21 cellular contexts compared by ENCODE assay signal in the genomic region with DNA sequence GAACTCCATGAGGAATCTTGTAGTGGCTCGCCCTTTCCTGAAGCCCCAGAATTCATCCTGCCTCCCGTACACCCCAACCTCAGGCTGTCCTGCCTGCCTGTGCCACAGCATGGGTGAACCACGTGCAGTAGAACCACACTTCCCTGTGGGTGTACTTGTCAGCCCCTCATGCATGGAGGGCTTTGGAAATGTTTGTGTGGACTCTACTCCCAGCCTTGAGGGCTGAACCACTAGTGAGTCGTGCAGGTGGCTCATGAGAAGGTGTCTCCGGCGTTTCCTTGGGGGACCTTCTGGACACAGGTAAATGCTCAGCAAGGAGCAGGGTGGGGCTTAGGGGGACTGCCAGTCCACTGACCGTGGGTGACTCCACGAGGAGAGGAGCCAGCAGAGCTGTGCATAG. TPM values are rescaled to one million over a fixed set of nuclear protein-coding genes. Genes with fewer than 3 reads are reported as not detected.
DNase-seq lines count a peak whose midpoint lies in the region; ATAC-seq and TF ChIP-seq lines count a peak whose summit lies in the region.
"Had no signal": no experiment of that assay in that cellular context is flagged by ENCODE, and none has a peak within 500 bp of the region (broad histone marks: within the 10 kb centered on the region; RNA-seq: fewer than 3 reads in every experiment).

No MANE protein-coding gene starts in this region.

- no peaks in the 10 kb centered on the region for H3K9me2 ChIP-seq in OCI-LY7 (ENCODE audit: insufficient read depth, low read length)

- no peaks in the 10 kb centered on the region for H3K36me3 Mint-ChIP-seq in WTC11

- no peaks in the 10 kb centered on the region for H3K79me2 ChIP-seq in OCI-LY7 (ENCODE audit: insufficient read depth, low read depth, low read length)

- peaks cover 8% of the 10 kb centered on the region; the same call in 1 of the 2 replicates for H3K4me1 Mint-ChIP-seq in WTC11
- H3K4me1 Mint-ChIP-seq: H9 had no signal

- DNase-seq in left ventricle myocardium inferior (no peak), left cardiac atrium (no peak), WTC11 (ENCODE audit: low spot score) (no peak), germinal center (ENCODE audit: low spot score) (peak; percentile 1), DMS53 (lab: John Stamatoyannopoulos, UW) (no peak), OCI-LY7 (ENCODE audit: low spot score) (no peak)
- DNase-seq: activated effector memory CD4-positive, alpha-beta T cell treated with anti-CD3 and anti-CD28 coated beads, Interleukin-2, amount 50 U/mL, for 16 hours; caudate nucleus; cortex of kidney; effector memory CD8-positive, alpha-beta T cell; H9; left lung; NCI-H2081; NCI-H526; SHP77 treated with DMSO at 0.1 percent for 48 hours; spleen; stimulated activated CD8-positive, alpha-beta memory T cell treated with anti-CD3 and anti-CD28 coated beads, Interleukin-4, amount 100 ng/mL, for 48 hours; T1000; thyroid gland had no signal

- TF ChIP-seq CTCF in left ventricle myocardium inferior (IDR thresholded peaks at IDR 0.05; ENCODE audit: borderline replicate concordance) (no peak), WTC11 (IDR thresholded peaks at IDR 0.05) (no peak), OCI-LY7 (conservative IDR thresholded peaks at IDR 0.05; ENCODE audit: low read length) (no peak)

- H3K27ac Mint-ChIP-seq in WTC11 = peak overlapping the region; percentile 42; the same call in 1 of the 2 replicates
- H3K27ac Mint-ChIP-seq: H9 had no signal

- no peak overlapping the region for H3K4me2 ChIP-seq in OCI-LY7 (ENCODE audit: low read length)

- CTCF ChIA-PET in WTC11 (lab: Charles Lee) (no interaction called here), OCI-LY7 (lab: Charles Lee; ENCODE audit: unreplicated experiment) (no interaction called here)

- H3K36me3 ChIP-seq in left ventricle myocardium inferior (no peaks in the 10 kb centered on the region), OCI-LY7 (ENCODE audit: insufficient read depth, low read length) (no peaks in the 10 kb centered on the region)
- H3K36me3 ChIP-seq: left lung, neutrophil, spleen, thyroid gland had no signal

- no peaks in the 10 kb centered on the region for H4K20me1 ChIP-seq in OCI-LY7 (ENCODE audit: insufficient read depth, low read length)

- H3K4me3 ChIP-seq in left ventricle myocardium inferior = no peak overlapping the region
- H3K4me3 ChIP-seq in OCI-LY7 (ENCODE audit: low read depth, low read length, poor library complexity, severe bottlenecking) = no peak overlapping the region
- H3K4me3 ChIP-seq: left lung, spleen, thyroid gland had no signal

- POLR2A ChIA-PET in WTC11 (lab: Charles Lee) (no interaction called here), OCI-LY7 (lab: Charles Lee) (no interaction called here)

- H3K4me1 ChIP-seq in left ventricle myocardium inferior (peaks cover 9% of the 10 kb centered on the region), OCI-LY7 (ENCODE audit: insufficient read depth, low read length, poor library complexity, severe bottlenecking) (no peaks in the 10 kb centered on the region)
- H3K4me1 ChIP-seq: left lung, thyroid gland had no signal

- H3K27me3 ChIP-seq in left ventricle myocardium inferior (ENCODE audit: low read depth) = peaks cover 5% of the 10 kb centered on the region
- H3K27me3 ChIP-seq: left lung, neutrophil, thyroid gland had no signal

- no peaks in the 10 kb centered on the region for H3K27me3 Mint-ChIP-seq in WTC11 (ENCODE audit: low read depth)

- peaks cover 7% of the 10 kb centered on the region; the same call in 1 of the 2 replicates for H3K9me3 Mint-ChIP-seq in WTC11
- H3K9me3 Mint-ChIP-seq: effector memory CD8-positive, alpha-beta T cell; H9 had no signal

- intact Hi-C loops in left ventricle myocardium inferior (cut with micrococcal nuclease) = no loop called here
- intact Hi-C loops in left cardiac atrium (cut with DNase I) = no loop called here
- intact Hi-C loops in OCI-LY7 (cut with micrococcal nuclease; ENCODE audit: unreplicated experiment) = no loop called here

- H3K27ac ChIP-seq in left ventricle myocardium inferior (replicated peaks) (peak overlapping the region; percentile 19), OCI-LY7 (ENCODE audit: low read depth, low read length, poor library complexity, severe bottlenecking) (no peak overlapping the region)
- H3K27ac ChIP-seq: left lung, neutrophil, spleen, thyroid gland had no signal

- H2AFZ ChIP-seq in OCI-LY7 (ENCODE audit: low read length) = no peak overlapping the region

- BruUV-seq in OCI-LY7 (replicated peaks; lab: Mats Ljungman, UMichigan) = no TSS peak

- ATAC-seq in left cardiac atrium (no peak), WTC11 (no peak), GM19328 (IDR thresholded peaks at IDR 0.05; ENCODE audit: unreplicated experiment) (no peak)
- ATAC-seq: effector memory CD8-positive, alpha-beta T cell had no signal

- H3K9me3 ChIP-seq in left ventricle myocardium inferior (replicated peaks) = no peaks in the 10 kb centered on the region
- H3K9me3 ChIP-seq in OCI-LY7 (ENCODE audit: low read length) = no peaks in the 10 kb centered on the region
- H3K9me3 ChIP-seq: left lung, neutrophil, spleen, thyroid gland had no signal

- no peak overlapping the region for H3K4me3 Mint-ChIP-seq in WTC11
- H3K4me3 Mint-ChIP-seq: effector memory CD8-positive, alpha-beta T cell; H9 had no signal

TF ChIP-seq in WTC11, 78 proteins besides CTCF, POLR2A, EP300 and RAD21 (continues in another document):
- TF ChIP-seq, protein P1, sequence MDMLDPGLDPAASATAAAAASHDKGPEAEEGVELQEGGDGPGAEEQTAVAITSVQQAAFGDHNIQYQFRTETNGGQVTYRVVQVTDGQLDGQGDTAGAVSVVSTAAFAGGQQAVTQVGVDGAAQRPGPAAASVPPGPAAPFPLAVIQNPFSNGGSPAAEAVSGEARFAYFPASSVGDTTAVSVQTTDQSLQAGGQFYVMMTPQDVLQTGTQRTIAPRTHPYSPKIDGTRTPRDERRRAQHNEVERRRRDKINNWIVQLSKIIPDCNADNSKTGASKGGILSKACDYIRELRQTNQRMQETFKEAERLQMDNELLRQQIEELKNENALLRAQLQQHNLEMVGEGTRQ (CRISPR knock-in tag; IDR thresholded peaks at IDR 0.05) = no peak
- no peak for TF ChIP-seq HMGA2 (CRISPR knock-in tag; IDR thresholded peaks at IDR 0.05)
- TF ChIP-seq FOXP1 (CRISPR knock-in tag; IDR thresholded peaks at IDR 0.05; ENCODE audit: borderline replicate concordance) = no peak
- TF ChIP-seq ATF1 (CRISPR knock-in tag; IDR thresholded peaks at IDR 0.05) = no peak
- TF ChIP-seq EMX1 (CRISPR knock-in tag; IDR thresholded peaks at IDR 0.05) = no peak
- no peak for TF ChIP-seq GTF2I (CRISPR knock-in tag; conservative IDR thresholded peaks at IDR 0.05)
- no peak for TF ChIP-seq MXD4 (CRISPR knock-in tag; IDR thresholded peaks at IDR 0.05; ENCODE audit: borderline replicate concordance)
- TF ChIP-seq, protein P2, sequence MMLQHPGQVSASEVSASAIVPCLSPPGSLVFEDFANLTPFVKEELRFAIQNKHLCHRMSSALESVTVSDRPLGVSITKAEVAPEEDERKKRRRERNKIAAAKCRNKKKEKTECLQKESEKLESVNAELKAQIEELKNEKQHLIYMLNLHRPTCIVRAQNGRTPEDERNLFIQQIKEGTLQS (CRISPR knock-in tag; conservative IDR thresholded peaks at IDR 0.05) = no peak
- TF ChIP-seq CREM (CRISPR knock-in tag; IDR thresholded peaks at IDR 0.05) = no peak
- TF ChIP-seq, protein P3, sequence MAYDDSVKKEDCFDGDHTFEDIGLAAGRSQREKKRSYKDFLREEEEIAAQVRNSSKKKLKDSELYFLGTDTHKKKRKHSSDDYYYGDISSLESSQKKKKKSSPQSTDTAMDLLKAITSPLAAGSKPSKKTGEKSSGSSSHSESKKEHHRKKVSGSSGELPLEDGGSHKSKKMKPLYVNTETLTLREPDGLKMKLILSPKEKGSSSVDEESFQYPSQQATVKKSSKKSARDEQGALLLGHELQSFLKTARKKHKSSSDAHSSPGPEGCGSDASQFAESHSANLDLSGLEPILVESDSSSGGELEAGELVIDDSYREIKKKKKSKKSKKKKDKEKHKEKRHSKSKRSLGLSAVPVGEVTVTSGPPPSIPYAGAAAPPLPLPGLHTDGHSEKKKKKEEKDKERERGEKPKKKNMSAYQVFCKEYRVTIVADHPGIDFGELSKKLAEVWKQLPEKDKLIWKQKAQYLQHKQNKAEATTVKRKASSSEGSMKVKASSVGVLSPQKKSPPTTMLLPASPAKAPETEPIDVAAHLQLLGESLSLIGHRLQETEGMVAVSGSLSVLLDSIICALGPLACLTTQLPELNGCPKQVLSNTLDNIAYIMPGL (CRISPR knock-in tag; IDR thresholded peaks at IDR 0.05) = no peak
- no peak for TF ChIP-seq AFF4 (CRISPR knock-in tag; IDR thresholded peaks at IDR 0.05; ENCODE audit: borderline replicate concordance)
- no peak for TF ChIP-seq ZNF138 (CRISPR knock-in tag; conservative IDR thresholded peaks at IDR 0.05)

RNA-seq across cellular contexts. Expression of gene ADORA2B, which starts 58.7 kb away (rescaled TPM):
- total RNA-seq in left ventricle myocardium inferior (0.55 TPM), left cardiac atrium (1 to 10 TPM in 1 of 2 donors, under 1 TPM in 1; 0.50 to 1.0 TPM), WTC11 (2021) (4.2 to 5.1 TPM (median 4.9 TPM) in 3 replicates), OCI-LY7 (2022) (not detected in 2 replicates)
- total RNA-seq in OCI-LY7 (2014; rRNA removed; shearing (Covaris generic)) = not detected in 2 replicates
- total RNA-seq: thyroid gland had no signal
